ENCODE assay signal across 8 cellular contexts in the genomic region with DNA sequence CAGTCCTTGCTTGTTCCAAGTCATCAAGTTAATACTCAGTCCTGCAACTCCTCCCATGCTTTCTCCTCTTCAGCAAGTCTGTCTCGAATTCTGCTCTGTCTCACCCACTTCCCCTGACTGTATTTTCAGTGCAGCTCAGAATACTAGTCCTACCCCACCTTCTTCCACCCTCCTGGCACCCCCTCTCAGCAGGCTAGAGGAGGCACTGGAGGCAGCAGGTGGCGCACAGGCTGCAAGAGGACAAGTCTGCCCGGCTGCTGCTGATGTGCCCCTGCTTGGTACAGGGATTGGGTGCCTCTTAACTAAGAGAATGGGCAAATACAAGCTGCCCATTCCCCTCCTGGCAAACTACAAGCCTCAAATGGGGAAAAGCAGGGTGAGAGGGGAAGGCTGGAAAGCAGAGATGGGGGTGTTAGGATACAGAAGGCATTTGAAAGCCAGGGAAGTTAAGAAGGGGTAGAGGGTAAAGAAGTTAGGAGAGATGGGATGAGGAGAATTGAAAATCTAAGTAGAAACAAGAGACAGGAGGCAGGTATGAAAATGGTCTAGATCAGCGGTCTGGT. TPM values are rescaled to one million over a fixed set of nuclear protein-coding genes. Genes with fewer than 3 reads are reported as not detected.
DNase-seq lines count a peak whose midpoint lies in the region; ATAC-seq and TF ChIP-seq lines count a peak whose summit lies in the region.

No MANE protein-coding gene starts in this region.

- H3K27ac ChIP-seq in lung (ENCODE audit: low read depth in 1 of 2, low read length in 1 of 2) = peak overlapping the region; percentile 60 to 89
- peak overlapping the region; percentile 77 for H3K27ac ChIP-seq in upper lobe of right lung
- H3K27ac ChIP-seq in WERI-Rb-1 = no peak overlapping the region

- 29 to 40% methylated on average over 4 of the region's 4 CpGs for WGBS in lung, 2 donors

- peak overlapping the region; percentile 26 for H3K9ac ChIP-seq in NT2/D1 (ENCODE audit: insufficient read length, low read depth)

- DNase-seq in activated effector memory CD4-positive, alpha-beta T cell treated with anti-CD3 and anti-CD28 coated beads, Interleukin-2, amount 50 U/mL, for 16 hours = peak; percentile 68
- no peak for DNase-seq in activated effector memory CD4-positive, alpha-beta T cell treated with Interleukin-2 at 50 U/mL for 16 hours
- DNase-seq in NT2/D1 (ENCODE audit: low read depth, low spot score) (no peak), cardiac fibroblast (ENCODE audit: low read depth in 2 of 2) (peak; percentile 53 to 68), lung (ENCODE audit: low spot score) (no peak), upper lobe of right lung (peak; percentile 75), midbrain (lab: John Stamatoyannopoulos, UW) (no peak), WERI-Rb-1 (no peak)

- H3K36me3 ChIP-seq in NT2/D1 (ENCODE audit: insufficient read depth, insufficient read length, low read length) (peaks cover 49% of the 10 kb centered on the region), lung (ENCODE audit: control insufficient read depth in 2 of 2, insufficient read depth in 2 of 2, low read length in 2 of 2) (peaks cover 26 to 32% of the 10 kb centered on the region in 2 donors), upper lobe of right lung (peaks cover 44% of the 10 kb centered on the region), WERI-Rb-1 (peaks cover 38% of the 10 kb centered on the region)

- peaks cover 15% of the 10 kb centered on the region for H3K4me1 ChIP-seq in NT2/D1 (ENCODE audit: insufficient read depth, insufficient read length)
- peaks cover 10 to 23% of the 10 kb centered on the region in 2 donors for H3K4me1 ChIP-seq in lung (ENCODE audit: control insufficient read depth in 2 of 2, insufficient read depth in 2 of 2, low read length in 2 of 2)
- H3K4me1 ChIP-seq in upper lobe of right lung = peaks cover 53% of the 10 kb centered on the region

- H3K27me3 ChIP-seq in NT2/D1 (ENCODE audit: insufficient read depth, insufficient read length) (no peaks in the 10 kb centered on the region), lung (ENCODE audit: control insufficient read depth, insufficient read depth) (no peaks in the 10 kb centered on the region), upper lobe of right lung (no peaks in the 10 kb centered on the region), WERI-Rb-1 (ENCODE audit: insufficient read depth, low read depth, severe bottlenecking) (no peaks in the 10 kb centered on the region)

- H3K9me3 ChIP-seq in NT2/D1 (ENCODE audit: insufficient read depth, low read length) = no peaks in the 10 kb centered on the region
- no peaks in the 10 kb centered on the region for H3K9me3 ChIP-seq in lung (ENCODE audit: control insufficient read depth in 2 of 2, insufficient read depth in 1 of 2, low read length in 1 of 2)
- no peaks in the 10 kb centered on the region for H3K9me3 ChIP-seq in upper lobe of right lung
- no peaks in the 10 kb centered on the region for H3K9me3 ChIP-seq in WERI-Rb-1 (ENCODE audit: severe bottlenecking)

- H3K4me3 ChIP-seq in NT2/D1 (ENCODE audit: insufficient read length, low read depth) (no peak overlapping the region), cardiac fibroblast (replicated peaks in 1 of 2; ENCODE audit: low read depth in 2 of 2, low read length in 2 of 2) (peak overlapping the region in 1 of 2 donors; percentile 87), lung (no peak overlapping the region), upper lobe of right lung (peak overlapping the region; percentile 64), WERI-Rb-1 (ENCODE audit: low read depth, low read length) (no peak overlapping the region)

- peak; percentile 9 for TF ChIP-seq CTCF in cardiac fibroblast (IDR thresholded peaks at IDR 0.05; ENCODE audit: low read depth, low read length)
- TF ChIP-seq CTCF in lung (IDR thresholded peaks at IDR 0.05; ENCODE audit: control extremely low read depth, extremely low read depth) = no peak
- TF ChIP-seq CTCF in upper lobe of right lung (IDR thresholded peaks at IDR 0.05) = no peak
- no peak for TF ChIP-seq CTCF in WERI-Rb-1 (IDR thresholded peaks at IDR 0.05; ENCODE audit: low read depth, low read length)

- ATAC-seq in lung (ENCODE audit: insufficient read depth, low FRiP score) = no peak
- ATAC-seq in upper lobe of right lung = peak; percentile 50

- intact Hi-C loops in upper lobe of right lung (cut with DNase I) = no loop called here

RNA-seq across cellular contexts. Expression of gene TLN1, which starts 5.0 kb away (rescaled TPM):
- total RNA-seq in lung = 100 to 1,000 TPM; 206 to 501 TPM
- 100 to 1,000 TPM in 1 of 2 donors, 10 to 100 TPM in 1; 71.5 to 319 TPM for polyA plus RNA-seq in lung
- 439 TPM for total RNA-seq in upper lobe of right lung

RNA-seq across cellular contexts. Expression of gene CREB3, which starts 5.5 kb away (rescaled TPM):
- total RNA-seq in lung (10 to 100 TPM; 25.1 to 43.3 TPM), upper lobe of right lung (34.9 TPM)
- polyA plus RNA-seq in lung = 10 to 100 TPM; 38.7 to 39.0 TPM

RNA-seq across cellular contexts. Expression of gene GBA2, which starts 22.1 kb away (rescaled TPM):
- total RNA-seq in lung (10 to 100 TPM; 42.4 to 78.7 TPM), upper lobe of right lung (99.1 TPM)
- 10 to 100 TPM; 44.2 to 48.2 TPM for polyA plus RNA-seq in lung

RNA-seq across cellular contexts. Expression of gene RGP1, which starts 22.1 kb away (rescaled TPM):
- total RNA-seq in lung = 10 to 100 TPM; 13.0 to 33.2 TPM
- 10 to 100 TPM; 11.7 to 12.9 TPM for polyA plus RNA-seq in lung
- 34.6 TPM for total RNA-seq in upper lobe of right lung

RNA-seq across cellular contexts. Expression of gene MSMP, which starts 27.1 kb away (rescaled TPM):
- total RNA-seq in lung (1 to 10 TPM in 1 of 2 donors, not detected in 1; 1.6 TPM), upper lobe of right lung (not detected)
- 1 to 10 TPM in 1 of 2 donors, under 1 TPM in 1; 0.62 to 1.2 TPM for polyA plus RNA-seq in lung

Comparison
In these comparisons a context has a peak if more than half of its experiments do, and no peak if none do; other contexts are left out.
1. DNase-seq: peak in activated effector memory CD4-positive, alpha-beta T cell treated with anti-CD3 and anti-CD28 coated beads, Interleukin-2, amount 50 U/mL, for 16 hours (single experiment), cardiac fibroblast (2 of 2) and upper lobe of right lung (single experiment); none in activated effector memory CD4-positive, alpha-beta T cell treated with Interleukin-2 at 50 U/mL for 16 hours (single experiment), NT2/D1 (single experiment), lung (single experiment), midbrain (single experiment) and WERI-Rb-1 (single experiment).